In genomic region chr16:16163571-16163970, GRCh38 we compare ENCODE assay signal across 16 cellular contexts. TPM values are rescaled to one million over a fixed set of nuclear protein-coding genes. Genes with fewer than 3 reads are reported as not detected.
"Had no signal": no experiment of that assay in that cellular context is flagged by ENCODE, and none has a peak within 500 bp of the region (broad histone marks: within the 10 kb centered on the region; RNA-seq: fewer than 3 reads in every experiment).

No MANE protein-coding gene starts in this region.

- DNase-seq: activated CD4-positive, CD25-positive, alpha-beta regulatory T cell treated with anti-CD3 and anti-CD28 coated beads, Interleukin-2, amount 50 U/mL, for 72 hours; activated naive CD4-positive, alpha-beta T cell; activated naive CD8-positive, alpha-beta T cell treated with anti-CD3 and anti-CD28 coated beads, Interleukin-2, amount 10 ng/mL, durations not matched to agents 7 days and 5 days; dermis blood vessel endothelial cell; gastrocnemius medialis; mesendoderm; nephron progenitor cell; psoas muscle; spleen had no signal

- H3K4me1 ChIP-seq: ascending aorta, breast epithelium, gastrocnemius medialis, psoas muscle, spleen, upper lobe of right lung had no signal

- H3K4me3 ChIP-seq: ascending aorta, breast epithelium, gastrocnemius medialis, psoas muscle, spleen, thoracic aorta, upper lobe of right lung had no signal

- H3K27ac ChIP-seq: ascending aorta, breast epithelium, gastrocnemius medialis, psoas muscle, spleen, thoracic aorta, upper lobe of right lung had no signal

- H3K27me3 ChIP-seq: ascending aorta, breast epithelium, gastrocnemius medialis, spleen, upper lobe of right lung had no signal

- H3K36me3 ChIP-seq: ascending aorta, breast epithelium, gastrocnemius medialis, thoracic aorta had no signal

- H3K9me3 ChIP-seq: gastrocnemius medialis, psoas muscle, thoracic aorta, upper lobe of right lung had no signal

- ATAC-seq: gastrocnemius medialis, psoas muscle, sciatic nerve, upper lobe of right lung had no signal

RNA-seq across cellular contexts. Expression of gene ABCC6, which starts 59.7 kb away (rescaled TPM):
- total RNA-seq: activated CD8-positive, alpha-beta memory T cell treated with anti-CD3 and anti-CD28 coated beads for 36 hours; activated naive CD8-positive, alpha-beta T cell treated with anti-CD3 and anti-CD28 coated beads, Interleukin-2, amount 10 ng/mL, durations not matched to agents 7 days and 5 days; activated T-helper 1 cell treated with anti-CD3 and anti-CD28 coated beads, Interleukin-12 subunit alpha, Interleukin-12 subunit beta, Interleukin-2, Interleukin-4 antibody, amounts not matched to agents 30 ng/mL and 10 ng/mL and 1 ng/mL, durations not matched to agents 14 hours and 24 hours and 36 hours had no signal
